ENCODE assay signal across 9 cellular contexts in genomic region chr12:14664434-14665023, GRCh38. TPM values are rescaled to one million over a fixed set of nuclear protein-coding genes. Genes with fewer than 3 reads are reported as not detected.
DNase-seq lines count a peak whose midpoint lies in the region; ATAC-seq and TF ChIP-seq lines count a peak whose summit lies in the region.
"Had no signal": no experiment of that assay in that cellular context is flagged by ENCODE, and none has a peak within 500 bp of the region (broad histone marks: within the 10 kb centered on the region; RNA-seq: fewer than 3 reads in every experiment).

No MANE protein-coding gene starts in this region.

- peak; percentile 70 for DNase-seq in ACHN
- DNase-seq in GDM1 (lab: John Stamatoyannopoulos, UW), result peak; percentile 0
- peak; percentile 41 for DNase-seq in MV-4-11 (lab: John Stamatoyannopoulos, UW)
- DNase-seq in T-helper 1 cell, result peak in 3 of 5 donors; percentile 18 to 41 (median 24)
- peak; percentile 2 for DNase-seq in epithelial cell of proximal tubule (ENCODE audit: low read depth)
- DNase-seq in nephron progenitor cell, result no peak

- in situ Hi-C loops in ACHN (cut with HindIII; ENCODE audit: low pct_ligation_motif_present, low pct_unique_long_range_greater_than_20kb, low sequenced_read_pairs), result no loop called here

- no peaks in the 10 kb centered on the region for H3K36me3 Mint-ChIP-seq in nephron progenitor cell (ENCODE audit: low read depth)

- no peak overlapping the region for H3K27ac Mint-ChIP-seq in nephron progenitor cell

- H3K4me3 Mint-ChIP-seq in nephron progenitor cell, result no peak overlapping the region

- peaks cover 4% of the 10 kb centered on the region for H3K9me3 Mint-ChIP-seq in nephron progenitor cell

- TF ChIP-seq CTCF in epithelial cell of proximal tubule (conservative IDR thresholded peaks at IDR 0.05; ENCODE audit: low read depth, low read length) (peak; percentile 75), nephron progenitor cell (IDR thresholded peaks at IDR 0.05) (peak; percentile 39)

- no peak overlapping the region for H3K4me3 ChIP-seq in epithelial cell of proximal tubule (ENCODE audit: low read depth, low read length)

- H3K4me1 Mint-ChIP-seq in nephron progenitor cell, result peaks cover 10% of the 10 kb centered on the region

- ATAC-seq in HG02642 (IDR thresholded peaks at IDR 0.05; ENCODE audit: poor library complexity, unreplicated experiment) (no peak), GM21381 (IDR thresholded peaks at IDR 0.05; ENCODE audit: unreplicated experiment) (no peak)

- no peaks in the 10 kb centered on the region for H3K27me3 Mint-ChIP-seq in nephron progenitor cell (ENCODE audit: low read depth, poor library complexity)

RNA-seq across cellular contexts. Expression of gene GUCY2C, which starts 31.9 kb away (rescaled TPM):
- not detected in 2 replicates for total RNA-seq in epithelial cell of proximal tubule
- total RNA-seq: urinary bladder had no signal
